15 cellular contexts compared by ENCODE assay signal in genomic region chr3:140529096-140529495, GRCh38.
DNase-seq lines count a peak whose midpoint lies in the region; ATAC-seq and TF ChIP-seq lines count a peak whose summit lies in the region.
"Had no signal": no experiment of that assay in that cellular context is flagged by ENCODE, and none has a peak within 500 bp of the region (broad histone marks: within the 10 kb centered on the region; RNA-seq: fewer than 3 reads in every experiment).

No MANE protein-coding gene starts in this region.

- H3K27me3 ChIP-seq in PC-3 (ENCODE audit: low read length) (no peaks in the 10 kb centered on the region), esophagus muscularis mucosa (no peaks in the 10 kb centered on the region), osteoblast (ENCODE audit: insufficient read depth, low read length) (no peaks in the 10 kb centered on the region), thyroid gland (no peaks in the 10 kb centered on the region)

- no peak overlapping the region for H3K9ac ChIP-seq in PC-3 (ENCODE audit: low read length)

- no peak overlapping the region for H2AFZ ChIP-seq in PC-3 (ENCODE audit: low read length)
- H2AFZ ChIP-seq in osteoblast (ENCODE audit: low read length), result no peak overlapping the region

- no peak for ATAC-seq in PC-3

- no peak overlapping the region for H3K4me3 Mint-ChIP-seq in endothelial cell (ENCODE audit: unreplicated experiment)
- H3K4me3 Mint-ChIP-seq: CD4-positive, alpha-beta T cell had no signal

- 52% methylated on average over 5 of the region's 5 CpGs for WGBS in esophagus muscularis mucosa
- 81 to 82% methylated on average over 5 of the region's 5 CpGs for WGBS in thyroid gland, 2 donors

- H3K9me2 ChIP-seq in PC-3 (replicated peaks; ENCODE audit: low read length), result no peaks in the 10 kb centered on the region

- H3K4me2 ChIP-seq in PC-3 (ENCODE audit: low read length), result peak overlapping the region; percentile 51; the same call in 1 of the 2 replicates
- no peak overlapping the region for H3K4me2 ChIP-seq in osteoblast (ENCODE audit: insufficient read depth, low read length)

- H3K27me3 Mint-ChIP-seq in endothelial cell (ENCODE audit: unreplicated experiment), result no peaks in the 10 kb centered on the region
- H3K27me3 Mint-ChIP-seq: CD4-positive, alpha-beta T cell had no signal

- H3K4me1 ChIP-seq in PC-3 (ENCODE audit: insufficient read depth, low read length) (peaks cover 21% of the 10 kb centered on the region), esophagus muscularis mucosa (peaks cover 0 to 14% (median 3%) of the 10 kb centered on the region in 4 donors), osteoblast (ENCODE audit: insufficient read depth, low read length) (peaks cover 5% of the 10 kb centered on the region), thyroid gland (no peaks in the 10 kb centered on the region)

- no peak overlapping the region for H3K4me3 ChIP-seq in PC-3 (ENCODE audit: low read length)
- H3K4me3 ChIP-seq in esophagus muscularis mucosa, result no peak overlapping the region
- no peak overlapping the region for H3K4me3 ChIP-seq in osteoblast (ENCODE audit: insufficient read depth, low read length)
- no peak overlapping the region for H3K4me3 ChIP-seq in thyroid gland (replicated peaks in 1 of 3)
- H3K4me3 ChIP-seq: lung had no signal

- H3K79me2 ChIP-seq in PC-3 (ENCODE audit: low read length), result no peaks in the 10 kb centered on the region
- H3K79me2 ChIP-seq in osteoblast (ENCODE audit: insufficient read depth, low read length), result no peaks in the 10 kb centered on the region

- TF ChIP-seq CTCF in PC-3 (conservative IDR thresholded peaks at IDR 0.05; ENCODE audit: low read depth, low read length) (no peak), esophagus muscularis mucosa (IDR thresholded peaks at IDR 0.05) (no peak), osteoblast (IDR thresholded peaks at IDR 0.05; ENCODE audit: extremely low read depth, low read depth, low read length) (no peak), thyroid gland (IDR thresholded peaks at IDR 0.05) (no peak), endothelial cell (IDR thresholded peaks at IDR 0.05; ENCODE audit: unreplicated experiment) (no peak)

- no peaks in the 10 kb centered on the region for H4K20me1 ChIP-seq in PC-3 (ENCODE audit: low read length)
- no peaks in the 10 kb centered on the region for H4K20me1 ChIP-seq in osteoblast (ENCODE audit: insufficient read depth, low read length)

- H3K36me3 ChIP-seq in PC-3 (ENCODE audit: low read depth, low read length) (no peaks in the 10 kb centered on the region), esophagus muscularis mucosa (no peaks in the 10 kb centered on the region), osteoblast (ENCODE audit: insufficient read depth, low read length) (no peaks in the 10 kb centered on the region), thyroid gland (no peaks in the 10 kb centered on the region)

- H3K27ac ChIP-seq in PC-3 (ENCODE audit: low read length), result peak overlapping the region; percentile 44
- no peak overlapping the region for H3K27ac ChIP-seq in esophagus muscularis mucosa (replicated peaks in 1 of 4)
- no peak overlapping the region for H3K27ac ChIP-seq in osteoblast (ENCODE audit: low read depth, low read length)
- H3K27ac ChIP-seq in thyroid gland, result no peak overlapping the region

- DNase-seq in EL (peak; percentile 29), PC-3 (peak; percentile 89), esophagus muscularis mucosa (ENCODE audit: extremely low spot score) (peak; percentile 91), osteoblast (ENCODE audit: insufficient read length, low spot score, missing footprints) (peak; percentile 73), thyroid gland (no peak), endothelial cell (ENCODE audit: low spot score) (no peak), NCI-H526 treated with DMSO at 0.1 percent for 48 hours (lab: John Stamatoyannopoulos, UW) (no peak), SKM-1 treated with dmso at 0.1 percent for 144 hours (lab: John Stamatoyannopoulos, UW; ENCODE audit: unreplicated experiment) (no peak)
- DNase-seq: activated CD8-positive, alpha-beta memory T cell treated with anti-CD3 and anti-CD28 coated beads for 24 hours; activated naive CD4-positive, alpha-beta T cell treated with anti-CD3 and anti-CD28 coated beads, Interleukin-2, amount 50 U/mL, for 16 hours; CD4-positive, alpha-beta T cell; cortex of kidney; posterior cingulate gyrus; SHP77 treated with DMSO at 0.1 percent for 48 hours had no signal

- no peak overlapping the region for H3K27ac Mint-ChIP-seq in endothelial cell (ENCODE audit: unreplicated experiment)
- H3K27ac Mint-ChIP-seq: CD4-positive, alpha-beta T cell had no signal

- intact Hi-C loops in PC-3 (cut with micrococcal nuclease) (no loop called here), esophagus muscularis mucosa (cut with DNase I) (no loop called here), thyroid gland (cut with DNase I) (no loop called here)

- no peak for TF ChIP-seq POLR2A in esophagus muscularis mucosa (IDR thresholded peaks at IDR 0.05; ENCODE audit: low read depth)
- no peak for TF ChIP-seq POLR2A in thyroid gland (IDR thresholded peaks at IDR 0.05)

- BruUV-seq in PC-3 (replicated peaks; lab: Mats Ljungman, UMichigan), result no TSS peak

- CTCF ChIA-PET in PC-3 (lab: Charles Lee), result no interaction called here

- no peaks in the 10 kb centered on the region for H3K4me1 Mint-ChIP-seq in endothelial cell (ENCODE audit: unreplicated experiment)

- POLR2A ChIA-PET in PC-3 (lab: Charles Lee; ENCODE audit: unreplicated experiment), result no interaction called here

- H3K9me3 ChIP-seq in PC-3 (ENCODE audit: low read length) (no peaks in the 10 kb centered on the region), esophagus muscularis mucosa (peaks cover 0 to under 1% (median 0%) of the 10 kb centered on the region in 4 donors), osteoblast (ENCODE audit: low read depth, low read length) (no peaks in the 10 kb centered on the region), thyroid gland (no peaks in the 10 kb centered on the region)

- no peak for TF ChIP-seq EP300 in esophagus muscularis mucosa (IDR thresholded peaks at IDR 0.05)

- no peaks in the 10 kb centered on the region for H3K36me3 Mint-ChIP-seq in endothelial cell (ENCODE audit: low read depth, unreplicated experiment)

- H3F3A ChIP-seq in PC-3 (ENCODE audit: low read length, unreplicated experiment), result no peaks in the 10 kb centered on the region

- H3K9me3 Mint-ChIP-seq in endothelial cell (ENCODE audit: unreplicated experiment), result no peaks in the 10 kb centered on the region

Comparison
In these comparisons a context has a peak if more than half of its experiments do, and no peak if none do; other contexts are left out.
1. DNase-seq: peak in EL (single experiment), PC-3 (single experiment), esophagus muscularis mucosa (single experiment) and osteoblast (single experiment); none in thyroid gland (0 of 2), endothelial cell (single experiment), NCI-H526 treated with DMSO at 0.1 percent for 48 hours (single experiment) and SKM-1 treated with dmso at 0.1 percent for 144 hours (single experiment).